ENCODE assay signal across 8 cellular contexts in the genomic region with DNA sequence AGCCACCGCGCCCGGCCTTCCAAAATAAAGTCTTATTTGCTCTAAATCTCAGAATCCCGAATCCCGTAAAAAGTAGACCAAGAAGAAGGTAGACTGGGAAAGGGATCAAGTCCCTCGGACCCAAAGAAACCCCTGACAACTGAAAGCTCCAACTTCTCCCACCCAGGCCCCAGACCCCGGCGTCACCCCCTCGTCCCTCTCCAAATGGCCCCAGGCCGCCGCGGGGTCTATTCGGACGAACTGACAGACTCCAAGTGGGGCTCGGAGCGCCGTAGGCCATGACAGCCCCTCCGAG. TPM values are rescaled to one million over a fixed set of nuclear protein-coding genes. Genes with fewer than 3 reads are reported as not detected.
DNase-seq lines count a peak whose midpoint lies in the region; ATAC-seq, FAIRE-seq and TF ChIP-seq lines count a peak whose summit lies in the region.

No MANE protein-coding gene starts in this region.

- peak overlapping the region; percentile 99 for H3K4me3 Mint-ChIP-seq in activated CD4-positive, alpha-beta T cell treated with anti-CD3 and anti-CD28 coated beads, Interleukin-2, amount 10 ng/mL, durations not matched to agents 7 days and 5 days

- ATAC-seq in HepG2 (no peak), GM18868 (IDR thresholded peaks at IDR 0.05; ENCODE audit: unreplicated experiment) (no peak), GM19351 (IDR thresholded peaks at IDR 0.05; ENCODE audit: unreplicated experiment) (no peak), omental fat pad (ENCODE audit: low FRiP score) (no peak)

- peaks cover 4% of the 10 kb centered on the region for H3K9me3 Mint-ChIP-seq in activated CD4-positive, alpha-beta T cell treated with anti-CD3 and anti-CD28 coated beads, Interleukin-2, amount 10 ng/mL, durations not matched to agents 7 days and 5 days

- TF ChIP-seq EP300 in HepG2 (IDR thresholded peaks at IDR 0.05; ENCODE audit: low read depth in 2 of 2, low read length in 2 of 2): no peak
- no peak for TF ChIP-seq EP300 in HepG2 (CRISPR knock-in tag; IDR thresholded peaks at IDR 0.05; ENCODE audit: borderline replicate concordance)

- H3K4me3 ChIP-seq in adrenal gland (peak overlapping the region; percentile 9 to 91 (median 54)), HepG2 (replicated peaks in 1 of 3; ENCODE audit: insufficient read depth in 1 of 3, low read depth in 2 of 3, low read length in 3 of 3) (peak overlapping the region; percentile 80 to 88 (median 87)), thyroid gland (replicated peaks in 1 of 3) (peak overlapping the region; percentile 30 to 92 (median 68))

- peaks cover 26% of the 10 kb centered on the region for H4K20me1 ChIP-seq in HepG2 (ENCODE audit: insufficient read depth, low read length)

- H2AFZ ChIP-seq in HepG2 (ENCODE audit: low read length): no peak overlapping the region

- H3K36me3 Mint-ChIP-seq in activated CD4-positive, alpha-beta T cell treated with anti-CD3 and anti-CD28 coated beads, Interleukin-2, amount 10 ng/mL, durations not matched to agents 7 days and 5 days (ENCODE audit: low read depth): peaks cover 39% of the 10 kb centered on the region

- CTCF ChIA-PET in activated CD4-positive, alpha-beta T cell treated with anti-CD3 and anti-CD28 coated beads, Interleukin-2, amount 10 ng/mL, durations not matched to agents 7 days and 5 days (lab: Charles Lee): interaction anchor here (1.0 to 1.3 kb wide), 2 partner anchors 12 to 282 kb away, joined by 3 to 6 read pairs; no protein-coding TSS in a partner anchor
- CTCF ChIA-PET in HepG2 (lab: Yijun Ruan, JAX; ENCODE audit: low intra/inter-chr PET ratio, low total read pairs): no interaction called here

- H3K9me3 ChIP-seq in adrenal gland (replicated peaks in 1 of 3) (no peaks in the 10 kb centered on the region), HepG2 (ENCODE audit: low read length) (no peaks in the 10 kb centered on the region), thyroid gland (no peaks in the 10 kb centered on the region)

- TSS peak; percentile 70 for BruUV-seq in HepG2 (replicated peaks; lab: Mats Ljungman, UMichigan)

- H3K4me1 ChIP-seq in adrenal gland (replicated peaks in 1 of 2) (peaks cover 14 to 36% of the 10 kb centered on the region in 2 donors), HepG2 (ENCODE audit: insufficient read depth, low read length) (peaks cover 34% of the 10 kb centered on the region), thyroid gland (peaks cover 21 to 30% of the 10 kb centered on the region in 2 donors)

- TF ChIP-seq POLR2A in adrenal gland (IDR thresholded peaks at IDR 0.05): no peak
- TF ChIP-seq POLR2A in HepG2 (IDR thresholded peaks at IDR 0.05; ENCODE audit: insufficient read depth in 1 of 2, low read depth in 2 of 2, low read length in 2 of 2): no peak
- no peak for TF ChIP-seq POLR2A in thyroid gland (IDR thresholded peaks at IDR 0.05)

- FAIRE-seq in HepG2 (lab: Jason Lieb, UNC): no peak

- H3K36me3 ChIP-seq in adrenal gland (replicated peaks in 1 of 2) (no peaks in the 10 kb centered on the region), HepG2 (replicated peaks in 1 of 2; ENCODE audit: control insufficient read depth in 1 of 2, insufficient read depth in 2 of 2, low read length in 2 of 2) (peaks cover 0 to 13% of the 10 kb centered on the region in 2 experiments; a peak in 2 of 5 replicates), thyroid gland (no peaks in the 10 kb centered on the region)

- peak overlapping the region; percentile 99 for H3K27ac Mint-ChIP-seq in activated CD4-positive, alpha-beta T cell treated with anti-CD3 and anti-CD28 coated beads, Interleukin-2, amount 10 ng/mL, durations not matched to agents 7 days and 5 days

- intact Hi-C loops in adrenal gland (cut with DNase I): no loop called here
- intact Hi-C loops in HepG2 (cut with micrococcal nuclease; ENCODE audit: unreplicated experiment): no loop called here
- intact Hi-C loops in thyroid gland (cut with DNase I): no loop called here

- H3K27me3 ChIP-seq in adrenal gland: no peaks in the 10 kb centered on the region
- no peaks in the 10 kb centered on the region for H3K27me3 ChIP-seq in HepG2 (ENCODE audit: control insufficient read depth in 1 of 2, insufficient read depth in 2 of 2, low read length in 2 of 2)
- no peaks in the 10 kb centered on the region for H3K27me3 ChIP-seq in thyroid gland

- in situ Hi-C loops in HepG2 (cut with HindIII; ENCODE audit: extremely low pct_ligation_motif_present, low pct_unique_long_range_greater_than_20kb): loop anchor here (25.0 kb wide), 1 partner anchor 531 kb away; the partner anchor contains the start of gene NANOS3

- peak overlapping the region; percentile 80 for H3K9ac ChIP-seq in HepG2 (ENCODE audit: insufficient read depth, low read depth, low read length)

- POLR2A ChIA-PET in activated CD4-positive, alpha-beta T cell treated with anti-CD3 and anti-CD28 coated beads, Interleukin-2, amount 10 ng/mL, durations not matched to agents 7 days and 5 days (lab: Charles Lee): no interaction called here
- POLR2A ChIA-PET in HepG2 (lab: Yijun Ruan, JAX): no interaction called here

- H3K27ac ChIP-seq in adrenal gland: peak overlapping the region; percentile 27 to 96 (median 90)
- peak overlapping the region; percentile 88 for H3K27ac ChIP-seq in HepG2 (ENCODE audit: extremely low read length, insufficient read depth, low read length)
- H3K27ac ChIP-seq in thyroid gland: peak overlapping the region; percentile 81 to 87 (median 82)

- 0 to 2% (median 0%) methylated on average over 6 to 18 of the region's 18 CpGs for WGBS in adrenal gland, 4 donors
- 1% methylated on average over 9 of the region's 18 CpGs for WGBS in HepG2 (ENCODE audit: low lambda C conversion rate)
- 1 to 2% methylated on average over 10 to 18 of the region's 18 CpGs for WGBS in thyroid gland, 2 donors

- no peak for TF ChIP-seq RAD21 in HepG2 (CRISPR knock-in tag; IDR thresholded peaks at IDR 0.05)

- H3K4me2 ChIP-seq in HepG2 (ENCODE audit: low read depth, low read length): peak overlapping the region; percentile 91

- DNase-seq in activated CD4-positive, alpha-beta T cell treated with anti-CD3 and anti-CD28 coated beads, Interleukin-2, amount 10 ng/mL, durations not matched to agents 7 days and 5 days: no peak
- DNase-seq in activated CD4-positive, alpha-beta T cell treated with anti-CD3 and anti-CD28 coated beads for 4 hours: no peak
- DNase-seq in adrenal gland (no peak), HepG2 (ENCODE audit: low spot score) (no peak), thyroid gland (no peak), omental fat pad (ENCODE audit: low spot score) (no peak)

- peaks cover 48% of the 10 kb centered on the region for H3K79me2 ChIP-seq in HepG2 (ENCODE audit: insufficient read depth, low read length)

- TF ChIP-seq CTCF in adrenal gland (IDR thresholded peaks at IDR 0.05): no peak
- TF ChIP-seq CTCF in HepG2 (CRISPR knock-in tag; IDR thresholded peaks at IDR 0.05): no peak
- TF ChIP-seq CTCF in thyroid gland (IDR thresholded peaks at IDR 0.05): no peak
- TF ChIP-seq CTCF in omental fat pad (IDR thresholded peaks at IDR 0.05): no peak

- H3K27me3 Mint-ChIP-seq in activated CD4-positive, alpha-beta T cell treated with anti-CD3 and anti-CD28 coated beads, Interleukin-2, amount 10 ng/mL, durations not matched to agents 7 days and 5 days: no peaks in the 10 kb centered on the region

- peaks cover 41% of the 10 kb centered on the region for H3K4me1 Mint-ChIP-seq in activated CD4-positive, alpha-beta T cell treated with anti-CD3 and anti-CD28 coated beads, Interleukin-2, amount 10 ng/mL, durations not matched to agents 7 days and 5 days

RNA-seq across cellular contexts. Expression of gene DDX39A, which starts 0.5 kb away (rescaled TPM):
- 100 to 1,000 TPM; 232 to 269 TPM for total RNA-seq in activated CD4-positive, alpha-beta T cell treated with anti-CD3 and anti-CD28 coated beads, Interleukin-2, amount 10 ng/mL, durations not matched to agents 7 days and 5 days
- total RNA-seq in adrenal gland (10 to 100 TPM; 30.7 to 60.7 (median 40.9) TPM), HepG2 (2016; rRNA removed; fragmentation: Illumina TruSeq; extraction: Trizol) (90.4 and 98.1 TPM in 2 replicates), thyroid gland (10 to 100 TPM; 53.3 to 89.7 (median 59.7) TPM), omental fat pad (100 to 1,000 TPM in 1 of 4 donors, 10 to 100 TPM in 3; 68.4 to 139 (median 76.3) TPM)
- polyA plus RNA-seq in adrenal gland (100 to 1,000 TPM in 2 of 3 donors, 10 to 100 TPM in 1; 26.7 to 262 (median 126) TPM), HepG2 (2011; rRNA removed) (34.6 and 37.1 TPM in 2 replicates)
- 41.5 and 49.2 TPM in 2 replicates for total RNA-seq in HepG2 (2016; cell fraction: cytosol; rRNA removed; fragmentation: Illumina TruSeq; extraction: Trizol; ENCODE audit: low read depth)
- 93.0 and 97.0 TPM in 2 replicates for total RNA-seq in HepG2 (2016; cell fraction: insoluble cytoplasmic fraction; rRNA removed; fragmentation: Illumina TruSeq; extraction: Trizol)
- 38.7 and 40.2 TPM in 2 replicates for total RNA-seq in HepG2 (2016; cell fraction: membrane; rRNA removed; fragmentation: Illumina TruSeq; extraction: Trizol)
- total RNA-seq in HepG2 (2016; cell fraction: nucleus; rRNA removed; fragmentation: Illumina TruSeq; extraction: Trizol): 72.8 and 77.3 TPM in 2 replicates
- 16.5 and 25.4 TPM in 2 replicates for polyA plus RNA-seq in HepG2 (2011; cell fraction: cytosol; rRNA removed)
- 252 and 355 TPM in 2 replicates for polyA plus RNA-seq in HepG2 (2011; cell fraction: nucleus; rRNA removed)
- 27.4 and 34.2 TPM in 2 replicates for polyA plus RNA-seq in HepG2 (2012)
- polyA plus RNA-seq in HepG2 (2016; cell fraction: cytosol; fragmentation: Illumina TruSeq; extraction: Trizol; ENCODE audit: low read depth): 31.0 and 31.5 TPM in 2 replicates
- polyA plus RNA-seq in HepG2 (2016; cell fraction: insoluble cytoplasmic fraction; fragmentation: Illumina TruSeq; extraction: Trizol; ENCODE audit: low read depth): 92.8 and 92.9 TPM in 2 replicates
- 27.7 and 29.4 TPM in 2 replicates for polyA plus RNA-seq in HepG2 (2016; cell fraction: membrane; fragmentation: Illumina TruSeq; extraction: Trizol; ENCODE audit: low read depth)
- polyA plus RNA-seq in HepG2 (2016; cell fraction: nucleus; fragmentation: Illumina TruSeq; extraction: Trizol; ENCODE audit: insufficient read depth, low read depth): 163 and 168 TPM in 2 replicates
- 45.0 and 198 TPM in 2 replicates for polyA minus RNA-seq in HepG2 (2011; rRNA and poly(A)+ RNA removed; ENCODE audit: low replicate concordance)
- 8.9 and 15.4 TPM in 2 replicates for polyA minus RNA-seq in HepG2 (2011; cell fraction: cytosol; rRNA and poly(A)+ RNA removed)
- 33.9 and 40.9 TPM in 2 replicates for polyA minus RNA-seq in HepG2 (2011; cell fraction: nucleus; rRNA and poly(A)+ RNA removed)

RNA-seq across cellular contexts. Expression of gene PKN1, which starts 14.4 kb away (rescaled TPM):
- total RNA-seq in activated CD4-positive, alpha-beta T cell treated with anti-CD3 and anti-CD28 coated beads, Interleukin-2, amount 10 ng/mL, durations not matched to agents 7 days and 5 days: 100 to 1,000 TPM; 238 to 242 TPM
- total RNA-seq in adrenal gland: 100 to 1,000 TPM in 7 of 8 donors, 10 to 100 TPM in 1; 97.5 to 184 (median 137) TPM
- 100 to 1,000 TPM in 2 of 3 donors, 10 to 100 TPM in 1; 27.5 to 209 (median 118) TPM for polyA plus RNA-seq in adrenal gland
- total RNA-seq in HepG2 (2016; rRNA removed; fragmentation: Illumina TruSeq; extraction: Trizol): 46.5 and 54.5 TPM in 2 replicates
- 74.4 and 78.2 TPM in 2 replicates for total RNA-seq in HepG2 (2016; cell fraction: cytosol; rRNA removed; fragmentation: Illumina TruSeq; extraction: Trizol; ENCODE audit: low read depth)
- 36.1 and 53.0 TPM in 2 replicates for total RNA-seq in HepG2 (2016; cell fraction: insoluble cytoplasmic fraction; rRNA removed; fragmentation: Illumina TruSeq; extraction: Trizol)
- total RNA-seq in HepG2 (2016; cell fraction: membrane; rRNA removed; fragmentation: Illumina TruSeq; extraction: Trizol): 120 and 131 TPM in 2 replicates
- 29.1 and 29.6 TPM in 2 replicates for total RNA-seq in HepG2 (2016; cell fraction: nucleus; rRNA removed; fragmentation: Illumina TruSeq; extraction: Trizol)
- polyA plus RNA-seq in HepG2 (2011; rRNA removed): 45.7 and 48.2 TPM in 2 replicates
- 48.8 and 73.1 TPM in 2 replicates for polyA plus RNA-seq in HepG2 (2011; cell fraction: cytosol; rRNA removed)
- 78.9 and 92.6 TPM in 2 replicates for polyA plus RNA-seq in HepG2 (2011; cell fraction: nucleus; rRNA removed)
- 40.5 and 49.8 TPM in 2 replicates for polyA plus RNA-seq in HepG2 (2012)
- 89.7 and 95.6 TPM in 2 replicates for polyA plus RNA-seq in HepG2 (2016; cell fraction: cytosol; fragmentation: Illumina TruSeq; extraction: Trizol; ENCODE audit: low read depth)
- 45.9 and 57.2 TPM in 2 replicates for polyA plus RNA-seq in HepG2 (2016; cell fraction: insoluble cytoplasmic fraction; fragmentation: Illumina TruSeq; extraction: Trizol; ENCODE audit: low read depth)
- 121 and 146 TPM in 2 replicates for polyA plus RNA-seq in HepG2 (2016; cell fraction: membrane; fragmentation: Illumina TruSeq; extraction: Trizol; ENCODE audit: low read depth)
- polyA plus RNA-seq in HepG2 (2016; cell fraction: nucleus; fragmentation: Illumina TruSeq; extraction: Trizol; ENCODE audit: insufficient read depth, low read depth): 61.0 and 63.7 TPM in 2 replicates
- 114 and 142 TPM in 2 replicates for polyA minus RNA-seq in HepG2 (2011; rRNA and poly(A)+ RNA removed; ENCODE audit: low replicate concordance)
- 48.8 and 53.1 TPM in 2 replicates for polyA minus RNA-seq in HepG2 (2011; cell fraction: cytosol; rRNA and poly(A)+ RNA removed)
- 13.8 and 17.4 TPM in 2 replicates for polyA minus RNA-seq in HepG2 (2011; cell fraction: nucleus; rRNA and poly(A)+ RNA removed)
- 10 to 100 TPM; 66.5 to 79.8 (median 74.2) TPM for total RNA-seq in thyroid gland
- total RNA-seq in omental fat pad: 100 to 1,000 TPM in 1 of 4 donors, 10 to 100 TPM in 3; 47.3 to 104 (median 85.0) TPM

RNA-seq across cellular contexts. Expression of gene ADGRE5, which starts 37.4 kb away (rescaled TPM):
- total RNA-seq in activated CD4-positive, alpha-beta T cell treated with anti-CD3 and anti-CD28 coated beads, Interleukin-2, amount 10 ng/mL, durations not matched to agents 7 days and 5 days: 100 to 1,000 TPM; 304 to 310 TPM
- total RNA-seq in adrenal gland (100 to 1,000 TPM in 1 of 8 donors, 10 to 100 TPM in 7; 26.8 to 103 (median 71.5) TPM), HepG2 (2016; rRNA removed; fragmentation: Illumina TruSeq; extraction: Trizol) (1.3 and 2.0 TPM in 2 replicates), thyroid gland (10 to 100 TPM; 35.7 to 63.4 (median 37.8) TPM), omental fat pad (100 to 1,000 TPM in 1 of 4 donors, 10 to 100 TPM in 3; 38.1 to 106 (median 62.8) TPM)
- polyA plus RNA-seq in adrenal gland (10 to 100 TPM; 11.7 to 25.8 (median 15.9) TPM), HepG2 (2011; rRNA removed) (1.8 and 2.5 TPM in 2 replicates)
- total RNA-seq in HepG2 (2016; cell fraction: cytosol; rRNA removed; fragmentation: Illumina TruSeq; extraction: Trizol; ENCODE audit: low read depth): 0.40 and 0.44 TPM in 2 replicates
- 0.91 and 2.6 TPM in 2 replicates for total RNA-seq in HepG2 (2016; cell fraction: insoluble cytoplasmic fraction; rRNA removed; fragmentation: Illumina TruSeq; extraction: Trizol)
- total RNA-seq in HepG2 (2016; cell fraction: membrane; rRNA removed; fragmentation: Illumina TruSeq; extraction: Trizol): 0.79 and 1.5 TPM in 2 replicates
- total RNA-seq in HepG2 (2016; cell fraction: nucleus; rRNA removed; fragmentation: Illumina TruSeq; extraction: Trizol): 3.3 and 3.7 TPM in 2 replicates
- 1.4 and 1.8 TPM in 2 replicates for polyA plus RNA-seq in HepG2 (2011; cell fraction: cytosol; rRNA removed)
- 3.9 and 4.1 TPM in 2 replicates for polyA plus RNA-seq in HepG2 (2011; cell fraction: nucleus; rRNA removed)
- 1.7 and 2.4 TPM in 2 replicates for polyA plus RNA-seq in HepG2 (2012)
- 0.36 and 0.60 TPM in 2 replicates for polyA plus RNA-seq in HepG2 (2016; cell fraction: cytosol; fragmentation: Illumina TruSeq; extraction: Trizol; ENCODE audit: low read depth)
- 0.71 and 0.82 TPM in 2 replicates for polyA plus RNA-seq in HepG2 (2016; cell fraction: insoluble cytoplasmic fraction; fragmentation: Illumina TruSeq; extraction: Trizol; ENCODE audit: low read depth)
- 0.50 and 0.76 TPM in 2 replicates for polyA plus RNA-seq in HepG2 (2016; cell fraction: membrane; fragmentation: Illumina TruSeq; extraction: Trizol; ENCODE audit: low read depth)
- 3.5 and 7.3 TPM in 2 replicates for polyA plus RNA-seq in HepG2 (2016; cell fraction: nucleus; fragmentation: Illumina TruSeq; extraction: Trizol; ENCODE audit: insufficient read depth, low read depth)
- 4.6 and 72.7 TPM in 2 replicates for polyA minus RNA-seq in HepG2 (2011; rRNA and poly(A)+ RNA removed; ENCODE audit: low replicate concordance)
- polyA minus RNA-seq in HepG2 (2011; cell fraction: cytosol; rRNA and poly(A)+ RNA removed): 1.7 and 2.8 TPM in 2 replicates
- 1.6 and 1.8 TPM in 2 replicates for polyA minus RNA-seq in HepG2 (2011; cell fraction: nucleus; rRNA and poly(A)+ RNA removed)

RNA-seq across cellular contexts. Expression of gene PTGER1, which starts 56.5 kb away (rescaled TPM):
- total RNA-seq in activated CD4-positive, alpha-beta T cell treated with anti-CD3 and anti-CD28 coated beads, Interleukin-2, amount 10 ng/mL, durations not matched to agents 7 days and 5 days: under 1 TPM; 0.19 to 0.27 TPM
- total RNA-seq in adrenal gland (1 to 10 TPM; 2.0 to 9.8 (median 4.0) TPM), HepG2 (2016; rRNA removed; fragmentation: Illumina TruSeq; extraction: Trizol) (not detected in 2 replicates), thyroid gland (1 to 10 TPM in 1 of 4 donors, not detected in 3; 1.5 TPM), omental fat pad (not detected)
- polyA plus RNA-seq in adrenal gland (1 to 10 TPM in 2 of 3 donors, not detected in 1; 1.9 to 4.8 TPM), HepG2 (2011; rRNA removed) (0.13 and 0.24 TPM in 2 replicates)
- total RNA-seq in HepG2 (2016; cell fraction: cytosol; rRNA removed; fragmentation: Illumina TruSeq; extraction: Trizol; ENCODE audit: low read depth): 0.18 TPM in 1 of 2 replicates, not detected in the other
- total RNA-seq in HepG2 (2016; cell fraction: insoluble cytoplasmic fraction; rRNA removed; fragmentation: Illumina TruSeq; extraction: Trizol): not detected in 2 replicates
- 0.14 and 0.15 TPM in 2 replicates for total RNA-seq in HepG2 (2016; cell fraction: membrane; rRNA removed; fragmentation: Illumina TruSeq; extraction: Trizol)
- not detected in 2 replicates for total RNA-seq in HepG2 (2016; cell fraction: nucleus; rRNA removed; fragmentation: Illumina TruSeq; extraction: Trizol)
- 0.14 and 0.27 TPM in 2 replicates for polyA plus RNA-seq in HepG2 (2011; cell fraction: cytosol; rRNA removed)
- 0.14 and 0.21 TPM in 2 replicates for polyA plus RNA-seq in HepG2 (2011; cell fraction: nucleus; rRNA removed)
- not detected in 2 replicates for polyA plus RNA-seq in HepG2 (2012)
- polyA plus RNA-seq in HepG2 (2016; cell fraction: cytosol; fragmentation: Illumina TruSeq; extraction: Trizol; ENCODE audit: low read depth): 0.09 TPM in 1 of 2 replicates, not detected in the other
- polyA plus RNA-seq in HepG2 (2016; cell fraction: insoluble cytoplasmic fraction; fragmentation: Illumina TruSeq; extraction: Trizol; ENCODE audit: low read depth): not detected in 2 replicates
- not detected in 2 replicates for polyA plus RNA-seq in HepG2 (2016; cell fraction: membrane; fragmentation: Illumina TruSeq; extraction: Trizol; ENCODE audit: low read depth)
- polyA plus RNA-seq in HepG2 (2016; cell fraction: nucleus; fragmentation: Illumina TruSeq; extraction: Trizol; ENCODE audit: insufficient read depth, low read depth): 0.44 TPM in 1 of 2 replicates, not detected in the other
- polyA minus RNA-seq in HepG2 (2011; rRNA and poly(A)+ RNA removed; ENCODE audit: low replicate concordance): 0.24 TPM in 1 of 2 replicates, not detected in the other
- not detected in 2 replicates for polyA minus RNA-seq in HepG2 (2011; cell fraction: cytosol; rRNA and poly(A)+ RNA removed)
- not detected in 2 replicates for polyA minus RNA-seq in HepG2 (2011; cell fraction: nucleus; rRNA and poly(A)+ RNA removed)

Comparison
In these comparisons a context has a peak if more than half of its experiments do, and no peak if none do; other contexts are left out.
1. RNA of gene ADGRE5, which starts 37.4 kb away (total RNA-seq): 304 to 310 TPM in activated CD4-positive, alpha-beta T cell treated with anti-CD3 and anti-CD28 coated beads, Interleukin-2, amount 10 ng/mL, durations not matched to agents 7 days and 5 days, 38.1 to 106 TPM in omental fat pad, 26.8 to 103 TPM in adrenal gland and 35.7 to 63.4 TPM in thyroid gland; 0.40 to 3.7 TPM in HepG2; every median in the first group is over 4 times any median in the second.
2. Peak in every context shown above with its lines, with median percentiles within 50 percentile points of each other: H3K27ac ChIP-seq and H3K4me3 ChIP-seq.